ENCODE assay signal across 8 cellular contexts in genomic region chr3:185910322-185911075, GRCh38. TPM values are rescaled to one million over a fixed set of nuclear protein-coding genes. Genes with fewer than 3 reads are reported as not detected.
A peak's percentile ranks its signal among the peaks of the same experiment; 100 is the strongest.
DNase-seq lines count a peak whose midpoint lies in the region; ATAC-seq, FAIRE-seq and TF ChIP-seq lines count a peak whose summit lies in the region.
"Not testable (repeated sequence)": the region's sequence is repeated elsewhere in the genome, so short reads cannot be mapped to it uniquely, and the experiment has no call there.

No MANE protein-coding gene starts in this region.

- not testable (repeated sequence) for H3K27ac ChIP-seq in CD4-positive, CD25-positive, alpha-beta regulatory T cell (ENCODE audit: insufficient read depth, low read length, poor library complexity, severe bottlenecking); GM23338 (ENCODE audit: low read depth); PC-3 (ENCODE audit: low read length); endothelial cell of umbilical vein (ENCODE audit: insufficient read depth, low read depth, low read length); lower lobe of right lung

- intact Hi-C loops in PC-3 (cut with micrococcal nuclease), result loop anchor here (5.0 kb wide), 1 partner anchor 248 kb away; no protein-coding TSS in a partner anchor
- intact Hi-C loops in endothelial cell of umbilical vein (cut with micrococcal nuclease); lower lobe of right lung (cut with DNase I): not testable (repeated sequence)

- peak overlapping the region in 2 of 4 donors; percentile 2 to 36 for H3K4me3 Mint-ChIP-seq in CD4-positive, CD25-positive, alpha-beta regulatory T cell
- not testable (repeated sequence) for H3K4me3 Mint-ChIP-seq in GM23338; activated CD8-positive, alpha-beta T cell treated with anti-CD3 and anti-CD28 coated beads, Interleukin-2, amount 10 ng/mL, durations not matched to agents 7 days and 5 days; activated naive CD8-positive, alpha-beta T cell treated with anti-CD3 and anti-CD28 coated beads for 36 hours; progenitor cell of endocrine pancreas (ENCODE audit: low read depth)

- TF ChIP-seq POLR2A in endothelial cell of umbilical vein (IDR thresholded peaks at IDR 0.05; ENCODE audit: low read depth, low read length), result not testable (repeated sequence)

- not testable (repeated sequence) for H3K27me3 ChIP-seq in CD4-positive, CD25-positive, alpha-beta regulatory T cell (ENCODE audit: control insufficient read depth, insufficient read depth, low read length); GM23338 (ENCODE audit: insufficient read depth); PC-3 (ENCODE audit: low read length); endothelial cell of umbilical vein (ENCODE audit: control insufficient read depth in 2 of 2, insufficient read depth in 2 of 2, low read length in 2 of 2); lower lobe of right lung (ENCODE audit: low read depth)

- peak overlapping the region; percentile 16 to 63 (median 54) for H3K27ac Mint-ChIP-seq in CD4-positive, CD25-positive, alpha-beta regulatory T cell
- not testable (repeated sequence) for H3K27ac Mint-ChIP-seq in GM23338; activated CD8-positive, alpha-beta T cell treated with anti-CD3 and anti-CD28 coated beads, Interleukin-2, amount 10 ng/mL, durations not matched to agents 7 days and 5 days
- peak overlapping the region; percentile 40 for H3K27ac Mint-ChIP-seq in activated naive CD8-positive, alpha-beta T cell treated with anti-CD3 and anti-CD28 coated beads for 36 hours
- H3K27ac Mint-ChIP-seq in progenitor cell of endocrine pancreas, result peak overlapping the region; percentile 13

- peaks cover 13% of the 10 kb centered on the region for H3K36me3 Mint-ChIP-seq in CD4-positive, CD25-positive, alpha-beta regulatory T cell
- H3K36me3 Mint-ChIP-seq in GM23338 (ENCODE audit: low read depth), result peaks cover 22% of the 10 kb centered on the region
- H3K36me3 Mint-ChIP-seq in activated CD8-positive, alpha-beta T cell treated with anti-CD3 and anti-CD28 coated beads, Interleukin-2, amount 10 ng/mL, durations not matched to agents 7 days and 5 days (ENCODE audit: low read depth), result peaks cover 24% of the 10 kb centered on the region
- H3K36me3 Mint-ChIP-seq in activated naive CD8-positive, alpha-beta T cell treated with anti-CD3 and anti-CD28 coated beads for 36 hours, result peaks cover 20% of the 10 kb centered on the region
- not testable (repeated sequence) for H3K36me3 Mint-ChIP-seq in progenitor cell of endocrine pancreas (ENCODE audit: insufficient read depth)

- peaks cover 24% of the 10 kb centered on the region; the same call in 1 of the 2 replicates for H3F3A ChIP-seq in GM23338 (replicated peaks; ENCODE audit: low read depth)
- peaks cover 22% of the 10 kb centered on the region for H3F3A ChIP-seq in PC-3 (ENCODE audit: low read length, unreplicated experiment)

- H3K4me2 ChIP-seq in GM23338; PC-3 (ENCODE audit: low read length); endothelial cell of umbilical vein (ENCODE audit: insufficient read depth, low read length): not testable (repeated sequence)

- H3K79me2 ChIP-seq in GM23338 (replicated peaks; ENCODE audit: insufficient read depth); PC-3 (ENCODE audit: low read length); endothelial cell of umbilical vein (ENCODE audit: control insufficient read depth, insufficient read depth, low read length): not testable (repeated sequence)

- H3K4me3 ChIP-seq in CD4-positive, CD25-positive, alpha-beta regulatory T cell (ENCODE audit: low read depth, low read length); GM23338; PC-3 (ENCODE audit: low read length); endothelial cell of umbilical vein (replicated peaks in 1 of 3; ENCODE audit: insufficient read depth in 1 of 3, low read depth in 1 of 3, low read length in 3 of 3); lower lobe of right lung: not testable (repeated sequence)

- not testable (repeated sequence) for H3K9me3 Mint-ChIP-seq in CD4-positive, CD25-positive, alpha-beta regulatory T cell; GM23338; activated CD8-positive, alpha-beta T cell treated with anti-CD3 and anti-CD28 coated beads, Interleukin-2, amount 10 ng/mL, durations not matched to agents 7 days and 5 days (ENCODE audit: insufficient read depth); activated naive CD8-positive, alpha-beta T cell treated with anti-CD3 and anti-CD28 coated beads for 36 hours; progenitor cell of endocrine pancreas (ENCODE audit: low read depth)

- ATAC-seq in CD4-positive, CD25-positive, alpha-beta regulatory T cell (ENCODE audit: low read depth in 2 of 2), result not testable (repeated sequence)
- ATAC-seq in GM23338, result peak; percentile 4; the same call in 2 of the 3 replicates
- peak; percentile 7 for ATAC-seq in PC-3
- peak; percentile 32 for ATAC-seq in activated CD8-positive, alpha-beta T cell treated with anti-CD3 and anti-CD28 coated beads, Interleukin-2, amount 10 ng/mL, durations not matched to agents 7 days and 5 days
- ATAC-seq in lower lobe of right lung, result peak; percentile 17 to 54

- not testable (repeated sequence) for H3K9me2 ChIP-seq in GM23338 (ENCODE audit: insufficient read depth); PC-3 (replicated peaks; ENCODE audit: low read length)

- dilution Hi-C loops in endothelial cell of umbilical vein (cut with MboI; ENCODE audit: extremely low pct_ligation_motif_present, low sequenced_read_pairs), result not testable (repeated sequence)

- not testable (repeated sequence) for H3K9me3 ChIP-seq in CD4-positive, CD25-positive, alpha-beta regulatory T cell (ENCODE audit: control insufficient read depth in 2 of 2, low read length in 2 of 2); PC-3 (ENCODE audit: low read length); endothelial cell of umbilical vein (replicated peaks; ENCODE audit: control insufficient read depth, insufficient read depth, low read length); lower lobe of right lung

- H3K9ac ChIP-seq in PC-3 (ENCODE audit: low read length); endothelial cell of umbilical vein (replicated peaks; ENCODE audit: extremely low read depth, insufficient read depth, low read length): not testable (repeated sequence)

- peaks cover 6 to 15% (median 8%) of the 10 kb centered on the region in 4 donors for H3K4me1 Mint-ChIP-seq in CD4-positive, CD25-positive, alpha-beta regulatory T cell
- not testable (repeated sequence) for H3K4me1 Mint-ChIP-seq in GM23338; activated CD8-positive, alpha-beta T cell treated with anti-CD3 and anti-CD28 coated beads, Interleukin-2, amount 10 ng/mL, durations not matched to agents 7 days and 5 days (ENCODE audit: low read depth); activated naive CD8-positive, alpha-beta T cell treated with anti-CD3 and anti-CD28 coated beads for 36 hours; progenitor cell of endocrine pancreas (ENCODE audit: low read depth)

- H3K36me3 ChIP-seq in CD4-positive, CD25-positive, alpha-beta regulatory T cell (ENCODE audit: control insufficient read depth, insufficient read depth, low read length), result peaks cover 18% of the 10 kb centered on the region
- H3K36me3 ChIP-seq in GM23338 (ENCODE audit: insufficient read depth), result not testable (repeated sequence)
- H3K36me3 ChIP-seq in PC-3 (ENCODE audit: low read depth, low read length) (peaks cover 14% of the 10 kb centered on the region), endothelial cell of umbilical vein (ENCODE audit: control insufficient read depth in 2 of 2, extremely low read depth in 1 of 2, insufficient read depth in 2 of 2, low read length in 2 of 2) (peaks cover 1 to 18% of the 10 kb centered on the region in 2 experiments), lower lobe of right lung (peaks cover 29% of the 10 kb centered on the region)

- peaks cover 11% of the 10 kb centered on the region for H3K27me3 Mint-ChIP-seq in CD4-positive, CD25-positive, alpha-beta regulatory T cell
- H3K27me3 Mint-ChIP-seq in GM23338 (ENCODE audit: insufficient read depth, low read depth, poor library complexity), result peaks cover 30% of the 10 kb centered on the region
- H3K27me3 Mint-ChIP-seq in activated CD8-positive, alpha-beta T cell treated with anti-CD3 and anti-CD28 coated beads, Interleukin-2, amount 10 ng/mL, durations not matched to agents 7 days and 5 days (ENCODE audit: low read depth); activated naive CD8-positive, alpha-beta T cell treated with anti-CD3 and anti-CD28 coated beads for 36 hours; progenitor cell of endocrine pancreas: not testable (repeated sequence)

- not testable (repeated sequence) for H4K20me1 ChIP-seq in GM23338 (replicated peaks; ENCODE audit: insufficient read depth); PC-3 (ENCODE audit: low read length); endothelial cell of umbilical vein (replicated peaks; ENCODE audit: control insufficient read depth, extremely low read depth, insufficient read depth, low read length)

- not testable (repeated sequence) for H3K4me1 ChIP-seq in CD4-positive, CD25-positive, alpha-beta regulatory T cell (ENCODE audit: control insufficient read depth, insufficient read depth, low read length, poor library complexity, severe bottlenecking); GM23338 (ENCODE audit: insufficient read depth); PC-3 (ENCODE audit: insufficient read depth, low read length); endothelial cell of umbilical vein (ENCODE audit: control insufficient read depth, extremely low read depth, insufficient read depth, low read length); lower lobe of right lung

- FAIRE-seq in endothelial cell of umbilical vein (lab: Jason Lieb, UNC), result peak; percentile 54

- H2AFZ ChIP-seq in GM23338; PC-3 (ENCODE audit: low read length); endothelial cell of umbilical vein (ENCODE audit: low read depth, low read length): not testable (repeated sequence)

- CTCF ChIA-PET in PC-3 (lab: Charles Lee), result not testable (repeated sequence)
- CTCF ChIA-PET in activated CD8-positive, alpha-beta T cell treated with anti-CD3 and anti-CD28 coated beads, Interleukin-2, amount 10 ng/mL, durations not matched to agents 7 days and 5 days (lab: Charles Lee), result interaction anchor here (3.9 kb wide), 1 partner anchor 33 kb away, joined by 19 read pairs; no protein-coding TSS in a partner anchor
- CTCF ChIA-PET in endothelial cell of umbilical vein (lab: Charles Lee), result interaction anchor here (9.0 kb wide), 1 partner anchor 250 kb away, joined by 78 read pairs; no protein-coding TSS in a partner anchor

- not testable (repeated sequence) for DNase-seq in CD4-positive, CD25-positive, alpha-beta regulatory T cell; GM23338 (ENCODE audit: low spot score); PC-3; activated CD8-positive, alpha-beta T cell treated with anti-CD3 and anti-CD28 coated beads, Interleukin-2, amount 10 ng/mL, durations not matched to agents 7 days and 5 days; activated naive CD8-positive, alpha-beta T cell treated with anti-CD3 and anti-CD28 coated beads for 36 hours; endothelial cell of umbilical vein (ENCODE audit: low read depth, low spot score); lower lobe of right lung; progenitor cell of endocrine pancreas (ENCODE audit: low spot score, unreplicated experiment)

- TF ChIP-seq CTCF in GM23338 (conservative IDR thresholded peaks at IDR 0.05; ENCODE audit: low read depth in 2 of 2); PC-3 (conservative IDR thresholded peaks at IDR 0.05; ENCODE audit: low read depth, low read length); endothelial cell of umbilical vein (IDR thresholded peaks at IDR 0.05; ENCODE audit: extremely low read depth in 1 of 2, insufficient read depth in 1 of 2, low read depth in 1 of 2, low read length in 2 of 2); lower lobe of right lung (IDR thresholded peaks at IDR 0.05); progenitor cell of endocrine pancreas (IDR thresholded peaks at IDR 0.05; ENCODE audit: unreplicated experiment): not testable (repeated sequence)

- BruUV-seq in PC-3 (replicated peaks; lab: Mats Ljungman, UMichigan), result not testable (repeated sequence)
- TSS peak; percentile 6 for BruUV-seq in endothelial cell of umbilical vein (replicated peaks; lab: Mats Ljungman, UMichigan)

- POLR2A ChIA-PET in PC-3 (lab: Charles Lee; ENCODE audit: unreplicated experiment); activated CD8-positive, alpha-beta T cell treated with anti-CD3 and anti-CD28 coated beads, Interleukin-2, amount 10 ng/mL, durations not matched to agents 7 days and 5 days (lab: Charles Lee); endothelial cell of umbilical vein (lab: Charles Lee): not testable (repeated sequence)

- not testable (repeated sequence) for H3K9me1 ChIP-seq in endothelial cell of umbilical vein (replicated peaks; ENCODE audit: control insufficient read depth, extremely low read depth, insufficient read depth, low read length)

RNA-seq across cellular contexts. Expression of gene TRA2B, which starts 27.3 kb away (rescaled TPM):
- total RNA-seq in CD4-positive, CD25-positive, alpha-beta regulatory T cell, result 631 TPM
- 100 to 1,000 TPM; 187 to 233 (median 205) TPM for polyA plus RNA-seq in CD4-positive, CD25-positive, alpha-beta regulatory T cell
- total RNA-seq in GM23338 (2014; rRNA removed; shearing (Covaris generic)), result 323 and 602 TPM in 2 replicates
- 360 and 368 TPM in 2 replicates for polyA plus RNA-seq in GM23338 (2016; fragmentation: Nextera tagmentation; extraction: Ambion mirVana)
- 279 and 287 TPM in 2 replicates for total RNA-seq in PC-3 (2014; rRNA removed)
- total RNA-seq in activated CD8-positive, alpha-beta T cell treated with anti-CD3 and anti-CD28 coated beads, Interleukin-2, amount 10 ng/mL, durations not matched to agents 7 days and 5 days, result 100 to 1,000 TPM; 271 to 277 TPM
- total RNA-seq in activated naive CD8-positive, alpha-beta T cell treated with anti-CD3 and anti-CD28 coated beads for 36 hours, result 100 to 1,000 TPM; 289 to 291 TPM
- 199 and 214 TPM in 2 replicates for total RNA-seq in endothelial cell of umbilical vein
- polyA plus RNA-seq in endothelial cell of umbilical vein, result 143 and 173 TPM in 2 replicates
- 154 and 167 TPM in 2 replicates for polyA plus RNA-seq in endothelial cell of umbilical vein (2011; cell fraction: cytosol; rRNA removed)
- polyA plus RNA-seq in endothelial cell of umbilical vein (2011; cell fraction: nucleus; rRNA removed), result 412 and 413 TPM in 2 replicates
- 112 and 175 TPM in 2 replicates for polyA plus RNA-seq in endothelial cell of umbilical vein (2012)
- 267 and 283 TPM in 2 replicates for polyA minus RNA-seq in endothelial cell of umbilical vein
- 249 TPM for polyA minus RNA-seq in endothelial cell of umbilical vein (2011; cell fraction: cytosol; rRNA and poly(A)+ RNA removed)
- 589 and 656 TPM in 2 replicates for polyA minus RNA-seq in endothelial cell of umbilical vein (2011; cell fraction: nucleus; rRNA and poly(A)+ RNA removed)
- total RNA-seq in lower lobe of right lung, result 103 TPM
- total RNA-seq in progenitor cell of endocrine pancreas, result 205 and 230 TPM in 2 replicates
